ENCODE assay signal across 1 cellular context in genomic region chr7:66205736-66206080, GRCh38.
TF ChIP-seq lines count a peak whose summit lies in the region.

No MANE protein-coding gene starts in this region.

TF ChIP-seq in HepG2, 621 proteins besides CTCF, POLR2A, EP300 and RAD21 (continued from another document):
- TF ChIP-seq, protein P1, sequence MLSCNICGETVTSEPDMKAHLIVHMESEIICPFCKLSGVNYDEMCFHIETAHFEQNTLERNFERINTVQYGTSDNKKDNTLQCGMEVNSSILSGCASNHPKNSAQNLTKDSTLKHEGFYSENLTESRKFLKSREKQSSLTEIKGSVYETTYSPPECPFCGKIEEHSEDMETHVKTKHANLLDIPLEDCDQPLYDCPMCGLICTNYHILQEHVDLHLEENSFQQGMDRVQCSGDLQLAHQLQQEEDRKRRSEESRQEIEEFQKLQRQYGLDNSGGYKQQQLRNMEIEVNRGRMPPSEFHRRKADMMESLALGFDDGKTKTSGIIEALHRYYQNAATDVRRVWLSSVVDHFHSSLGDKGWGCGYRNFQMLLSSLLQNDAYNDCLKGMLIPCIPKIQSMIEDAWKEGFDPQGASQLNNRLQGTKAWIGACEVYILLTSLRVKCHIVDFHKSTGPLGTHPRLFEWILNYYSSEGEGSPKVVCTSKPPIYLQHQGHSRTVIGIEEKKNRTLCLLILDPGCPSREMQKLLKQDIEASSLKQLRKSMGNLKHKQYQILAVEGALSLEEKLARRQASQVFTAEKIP (CRISPR knock-in tag; IDR thresholded peaks at IDR 0.05; ENCODE audit: borderline replicate concordance): no peak
- TF ChIP-seq GTF2F1 (IDR thresholded peaks at IDR 0.05; ENCODE audit: low read length): no peak
- TF ChIP-seq ZBTB21 (CRISPR knock-in tag; IDR thresholded peaks at IDR 0.05): no peak
- TF ChIP-seq ZNF615 (CRISPR knock-in tag; IDR thresholded peaks at IDR 0.05; ENCODE audit: borderline replicate concordance): no peak
- 0 out of 2 replicates have a peak, but pooled peaks have one; percentile 8 for TF ChIP-seq TARDBP (CRISPR knock-in tag; IDR thresholded peaks at IDR 0.05)
- TF ChIP-seq ZNF33B (CRISPR knock-in tag; IDR thresholded peaks at IDR 0.05): no peak
- TF ChIP-seq PHF5A (CRISPR knock-in tag; IDR thresholded peaks at IDR 0.05; ENCODE audit: low read depth, unreplicated experiment): peak; percentile 3
- TF ChIP-seq MXI1 (IDR thresholded peaks at IDR 0.05; ENCODE audit: borderline replicate concordance, low read depth, low read length): no peak
- TF ChIP-seq, protein P2, sequence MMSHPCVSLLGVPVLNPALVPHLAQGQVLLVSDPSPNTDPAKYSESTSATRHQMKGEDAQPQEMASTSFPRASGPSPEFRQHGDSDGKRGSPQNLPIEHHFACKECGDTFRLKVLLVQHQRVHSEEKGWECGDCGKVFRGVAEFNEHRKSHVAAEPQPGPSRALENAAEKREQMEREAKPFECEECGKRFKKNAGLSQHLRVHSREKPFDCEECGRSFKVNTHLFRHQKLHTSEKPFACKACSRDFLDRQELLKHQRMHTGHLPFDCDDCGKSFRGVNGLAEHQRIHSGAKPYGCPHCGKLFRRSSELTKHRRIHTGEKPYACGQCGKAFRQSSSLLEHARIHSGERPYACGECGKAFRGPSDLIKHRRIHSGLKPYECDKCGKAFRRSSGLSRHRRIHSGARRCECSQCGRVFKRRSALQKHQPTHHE (CRISPR knock-in tag; IDR thresholded peaks at IDR 0.05; ENCODE audit: borderline replicate concordance): no peak
- TF ChIP-seq, protein P3, sequence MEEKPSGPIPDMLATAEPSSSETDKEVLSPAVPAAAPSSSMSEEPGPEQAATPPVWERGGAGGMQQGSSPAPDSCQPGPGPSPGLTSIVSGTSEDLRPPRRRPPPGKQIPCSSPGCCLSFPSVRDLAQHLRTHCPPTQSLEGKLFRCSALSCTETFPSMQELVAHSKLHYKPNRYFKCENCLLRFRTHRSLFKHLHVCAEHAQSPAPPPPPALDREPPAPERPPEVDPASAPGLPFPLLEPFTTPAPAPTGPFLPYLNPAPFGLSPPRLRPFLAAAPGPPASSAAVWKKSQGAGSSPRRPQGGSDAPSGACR (CRISPR knock-in tag; IDR thresholded peaks at IDR 0.05): no peak
- TF ChIP-seq, protein P4, sequence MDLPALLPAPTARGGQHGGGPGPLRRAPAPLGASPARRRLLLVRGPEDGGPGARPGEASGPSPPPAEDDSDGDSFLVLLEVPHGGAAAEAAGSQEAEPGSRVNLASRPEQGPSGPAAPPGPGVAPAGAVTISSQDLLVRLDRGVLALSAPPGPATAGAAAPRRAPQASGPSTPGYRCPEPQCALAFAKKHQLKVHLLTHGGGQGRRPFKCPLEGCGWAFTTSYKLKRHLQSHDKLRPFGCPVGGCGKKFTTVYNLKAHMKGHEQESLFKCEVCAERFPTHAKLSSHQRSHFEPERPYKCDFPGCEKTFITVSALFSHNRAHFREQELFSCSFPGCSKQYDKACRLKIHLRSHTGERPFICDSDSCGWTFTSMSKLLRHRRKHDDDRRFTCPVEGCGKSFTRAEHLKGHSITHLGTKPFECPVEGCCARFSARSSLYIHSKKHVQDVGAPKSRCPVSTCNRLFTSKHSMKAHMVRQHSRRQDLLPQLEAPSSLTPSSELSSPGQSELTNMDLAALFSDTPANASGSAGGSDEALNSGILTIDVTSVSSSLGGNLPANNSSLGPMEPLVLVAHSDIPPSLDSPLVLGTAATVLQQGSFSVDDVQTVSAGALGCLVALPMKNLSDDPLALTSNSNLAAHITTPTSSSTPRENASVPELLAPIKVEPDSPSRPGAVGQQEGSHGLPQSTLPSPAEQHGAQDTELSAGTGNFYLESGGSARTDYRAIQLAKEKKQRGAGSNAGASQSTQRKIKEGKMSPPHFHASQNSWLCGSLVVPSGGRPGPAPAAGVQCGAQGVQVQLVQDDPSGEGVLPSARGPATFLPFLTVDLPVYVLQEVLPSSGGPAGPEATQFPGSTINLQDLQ (CRISPR knock-in tag; IDR thresholded peaks at IDR 0.05): 0 out of 2 replicates have a peak, but pooled peaks have one; percentile 45
- no peak for TF ChIP-seq SPEN (CRISPR knock-in tag; IDR thresholded peaks at IDR 0.05; ENCODE audit: low read depth)
- TF ChIP-seq ZNF280B (CRISPR knock-in tag; IDR thresholded peaks at IDR 0.05; ENCODE audit: borderline replicate concordance): 0 out of 2 replicates have a peak, but pooled peaks have one; percentile 7
- no peak for TF ChIP-seq POGZ (CRISPR knock-in tag; IDR thresholded peaks at IDR 0.05)
- TF ChIP-seq HES4 (CRISPR knock-in tag; IDR thresholded peaks at IDR 0.05; ENCODE audit: borderline replicate concordance): no peak
- peak; percentile 2 for TF ChIP-seq HNRNPLL (IDR thresholded peaks at IDR 0.05; ENCODE audit: low read depth, low read length, poor library complexity, severe bottlenecking)
- TF ChIP-seq ZNF230 (CRISPR knock-in tag; IDR thresholded peaks at IDR 0.05): 0 out of 2 replicates have a peak, but pooled peaks have one; percentile 22
- TF ChIP-seq SP2 (CRISPR knock-in tag; IDR thresholded peaks at IDR 0.05): no peak
- TF ChIP-seq ZNF841 (CRISPR knock-in tag; IDR thresholded peaks at IDR 0.05; ENCODE audit: borderline replicate concordance): no peak
- TF ChIP-seq, protein P5, sequence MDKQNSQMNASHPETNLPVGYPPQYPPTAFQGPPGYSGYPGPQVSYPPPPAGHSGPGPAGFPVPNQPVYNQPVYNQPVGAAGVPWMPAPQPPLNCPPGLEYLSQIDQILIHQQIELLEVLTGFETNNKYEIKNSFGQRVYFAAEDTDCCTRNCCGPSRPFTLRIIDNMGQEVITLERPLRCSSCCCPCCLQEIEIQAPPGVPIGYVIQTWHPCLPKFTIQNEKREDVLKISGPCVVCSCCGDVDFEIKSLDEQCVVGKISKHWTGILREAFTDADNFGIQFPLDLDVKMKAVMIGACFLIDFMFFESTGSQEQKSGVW (CRISPR knock-in tag; IDR thresholded peaks at IDR 0.05; ENCODE audit: borderline replicate concordance): 0 out of 2 replicates have a peak, but pooled peaks have one; percentile 30
- TF ChIP-seq, protein P6, sequence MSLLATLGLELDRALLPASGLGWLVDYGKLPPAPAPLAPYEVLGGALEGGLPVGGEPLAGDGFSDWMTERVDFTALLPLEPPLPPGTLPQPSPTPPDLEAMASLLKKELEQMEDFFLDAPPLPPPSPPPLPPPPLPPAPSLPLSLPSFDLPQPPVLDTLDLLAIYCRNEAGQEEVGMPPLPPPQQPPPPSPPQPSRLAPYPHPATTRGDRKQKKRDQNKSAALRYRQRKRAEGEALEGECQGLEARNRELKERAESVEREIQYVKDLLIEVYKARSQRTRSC (CRISPR knock-in tag; IDR thresholded peaks at IDR 0.05; ENCODE audit: low read depth): no peak
- TF ChIP-seq, protein P7, sequence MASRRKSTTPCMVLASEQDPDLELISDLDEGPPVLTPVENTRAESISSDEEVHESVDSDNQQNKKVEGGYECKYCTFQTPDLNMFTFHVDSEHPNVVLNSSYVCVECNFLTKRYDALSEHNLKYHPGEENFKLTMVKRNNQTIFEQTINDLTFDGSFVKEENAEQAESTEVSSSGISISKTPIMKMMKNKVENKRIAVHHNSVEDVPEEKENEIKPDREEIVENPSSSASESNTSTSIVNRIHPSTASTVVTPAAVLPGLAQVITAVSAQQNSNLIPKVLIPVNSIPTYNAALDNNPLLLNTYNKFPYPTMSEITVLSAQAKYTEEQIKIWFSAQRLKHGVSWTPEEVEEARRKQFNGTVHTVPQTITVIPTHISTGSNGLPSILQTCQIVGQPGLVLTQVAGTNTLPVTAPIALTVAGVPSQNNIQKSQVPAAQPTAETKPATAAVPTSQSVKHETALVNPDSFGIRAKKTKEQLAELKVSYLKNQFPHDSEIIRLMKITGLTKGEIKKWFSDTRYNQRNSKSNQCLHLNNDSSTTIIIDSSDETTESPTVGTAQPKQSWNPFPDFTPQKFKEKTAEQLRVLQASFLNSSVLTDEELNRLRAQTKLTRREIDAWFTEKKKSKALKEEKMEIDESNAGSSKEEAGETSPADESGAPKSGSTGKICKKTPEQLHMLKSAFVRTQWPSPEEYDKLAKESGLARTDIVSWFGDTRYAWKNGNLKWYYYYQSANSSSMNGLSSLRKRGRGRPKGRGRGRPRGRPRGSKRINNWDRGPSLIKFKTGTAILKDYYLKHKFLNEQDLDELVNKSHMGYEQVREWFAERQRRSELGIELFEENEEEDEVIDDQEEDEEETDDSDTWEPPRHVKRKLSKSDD (CRISPR knock-in tag; IDR thresholded peaks at IDR 0.05; ENCODE audit: low read depth): no peak
- no peak for TF ChIP-seq BHLHE40 (IDR thresholded peaks at IDR 0.05; ENCODE audit: low read length)
- 0 out of 2 replicates have a peak, but pooled peaks have one; percentile 45 for TF ChIP-seq ZNF343 (CRISPR knock-in tag; IDR thresholded peaks at IDR 0.05)
- no peak for TF ChIP-seq STAT6 (CRISPR knock-in tag; IDR thresholded peaks at IDR 0.05; ENCODE audit: borderline replicate concordance)
- no peak for TF ChIP-seq ZC3H4 (CRISPR knock-in tag; IDR thresholded peaks at IDR 0.05; ENCODE audit: borderline replicate concordance)
- TF ChIP-seq ZNF709 (CRISPR knock-in tag; IDR thresholded peaks at IDR 0.05): 0 out of 2 replicates have a peak, but pooled peaks have one; percentile 5
- no peak for TF ChIP-seq KAT7 (CRISPR knock-in tag; IDR thresholded peaks at IDR 0.05; ENCODE audit: borderline replicate concordance)
- no peak for TF ChIP-seq ZNF432 (CRISPR knock-in tag; IDR thresholded peaks at IDR 0.05; ENCODE audit: borderline replicate concordance)
- TF ChIP-seq ASH2L (IDR thresholded peaks at IDR 0.05; ENCODE audit: insufficient read length, low read depth, low read length): peak; percentile 4
- TF ChIP-seq IRF9 (CRISPR knock-in tag; IDR thresholded peaks at IDR 0.05; ENCODE audit: borderline replicate concordance): no peak
- TF ChIP-seq PHF8 (CRISPR knock-in tag; IDR thresholded peaks at IDR 0.05): no peak
- no peak for TF ChIP-seq SSRP1 (CRISPR knock-in tag; IDR thresholded peaks at IDR 0.05)
- TF ChIP-seq, protein P8, sequence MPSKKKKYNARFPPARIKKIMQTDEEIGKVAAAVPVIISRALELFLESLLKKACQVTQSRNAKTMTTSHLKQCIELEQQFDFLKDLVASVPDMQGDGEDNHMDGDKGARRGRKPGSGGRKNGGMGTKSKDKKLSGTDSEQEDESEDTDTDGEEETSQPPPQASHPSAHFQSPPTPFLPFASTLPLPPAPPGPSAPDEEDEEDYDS (CRISPR knock-in tag; IDR thresholded peaks at IDR 0.05): no peak
- no peak for TF ChIP-seq NFKB2 (CRISPR knock-in tag; IDR thresholded peaks at IDR 0.05; ENCODE audit: borderline replicate concordance)
